In genomic region chr2:171879865-171880264, GRCh38 we compare ENCODE assay signal across 20 cellular contexts. TPM values are rescaled to one million over a fixed set of nuclear protein-coding genes. Genes with fewer than 3 reads are reported as not detected.
DNase-seq lines count a peak whose midpoint lies in the region; ATAC-seq, FAIRE-seq and TF ChIP-seq lines count a peak whose summit lies in the region.
"Had no signal": no experiment of that assay in that cellular context is flagged by ENCODE, and none has a peak within 500 bp of the region (broad histone marks: within the 10 kb centered on the region; RNA-seq: fewer than 3 reads in every experiment).

No MANE protein-coding gene starts in this region.

- TF ChIP-seq POLR2A in heart left ventricle (IDR thresholded peaks at IDR 0.05) (no peak), K562 (conservative IDR thresholded peaks at IDR 0.05) (no peak)

- ATAC-seq in heart left ventricle (peak in 1 of 4 donors; percentile 45), Right ventricle myocardium inferior (no peak), K562 (no peak), GM21381 (IDR thresholded peaks at IDR 0.05; ENCODE audit: unreplicated experiment) (no peak)

- no peak for TF ChIP-seq RAD21 in K562 (CRISPR knock-in tag; conservative IDR thresholded peaks at IDR 0.05 in 1 of 2, IDR thresholded peaks at IDR 0.05 in 1 of 2)

- H3K9me3 ChIP-seq in heart left ventricle (no peaks in the 10 kb centered on the region), K562 (replicated peaks; ENCODE audit: control insufficient read depth, insufficient read depth, low read depth, low read length) (no peaks in the 10 kb centered on the region), tibial artery (no peaks in the 10 kb centered on the region)
- H3K9me3 ChIP-seq: Caco-2 had no signal

- H4K20me1 ChIP-seq in K562 (replicated peaks; ENCODE audit: control insufficient read depth, insufficient read depth, low read length) = no peaks in the 10 kb centered on the region

- BruUV-seq in K562 (replicated peaks; lab: Mats Ljungman, UMichigan) = no TSS peak

- no peak for DNase-seq in heart left ventricle
- no peak for DNase-seq in Right ventricle myocardium inferior (ENCODE audit: missing footprints)
- DNase-seq in K562 (ENCODE audit: extremely low read depth in 1 of 4, low spot score in 3 of 4) = no peak
- no peak for DNase-seq in tibial artery
- no peak for DNase-seq in hepatic stellate cell (ENCODE audit: low spot score)
- DNase-seq in activated naive CD4-positive, alpha-beta T cell (lab: John Stamatoyannopoulos, UW) = no peak
- DNase-seq: Caco-2; CD4-positive, alpha-beta T cell; H7; NCI-H1417; NCI-H187; NCI-H2107; NCI-H510A; NCI-H748 treated with DMSO at 0.1 percent for 48 hours; NK-92 treated with Interleukin-12 subunit alpha and Interleukin-12 subunit beta, amount 100 ng/mL, for 24 hours; SHP77 treated with DMSO at 0.1 percent for 48 hours had no signal

- TF ChIP-seq EP300 in K562 (IDR thresholded peaks at IDR 0.05; ENCODE audit: low read length) = no peak

- H3K27ac ChIP-seq in heart left ventricle = peak overlapping the region; percentile 42 to 85 (median 76)
- no peak overlapping the region; the same call in 2 of the 3 replicates for H3K27ac ChIP-seq in K562 (ENCODE audit: extremely low read depth, low read depth, low read length)
- peak overlapping the region; percentile 59 to 76 for H3K27ac ChIP-seq in tibial artery
- H3K27ac ChIP-seq: KMS-11 had no signal

- H3K27me3 ChIP-seq in heart left ventricle = no peaks in the 10 kb centered on the region
- no peaks in the 10 kb centered on the region for H3K27me3 ChIP-seq in K562 (ENCODE audit: control insufficient read depth in 2 of 2, insufficient read depth in 2 of 2, low read length in 2 of 2)
- H3K27me3 ChIP-seq in tibial artery = no peaks in the 10 kb centered on the region

- no peak overlapping the region for H2AFZ ChIP-seq in K562 (ENCODE audit: low read depth, low read length)

- in situ Hi-C loops in K562 (cut with MboI) = no loop called here

- POLR2A ChIA-PET in K562 (lab: Yijun Ruan, JAX) = interaction anchor here (0.6 to 8.4 kb wide), 4 partner anchors 11 to 43 kb away, joined by 3 to 78 read pairs (median 4); partner anchors contain the start of genes HAT1 and SLC25A12

- H3K36me3 ChIP-seq in heart left ventricle = peaks cover 0 to 8% (median 0%) of the 10 kb centered on the region in 9 donors
- peaks cover 5% of the 10 kb centered on the region; the same call in 2 of the 3 replicates for H3K36me3 ChIP-seq in K562 (ENCODE audit: control insufficient read depth, insufficient read depth, low read length)
- H3K36me3 ChIP-seq in tibial artery = peaks cover 0 to 2% (median 0%) of the 10 kb centered on the region in 3 donors

- intact Hi-C loops in heart left ventricle (cut with DNase I) = no loop called here
- intact Hi-C loops in Right ventricle myocardium inferior (cut with DNase I) = no loop called here
- intact Hi-C loops in K562 (cut with micrococcal nuclease) = loop anchor here (5.0 kb wide), 1 partner anchor 42 kb away; the partner anchor contains the start of gene HAT1
- intact Hi-C loops in tibial artery (cut with DNase I; ENCODE audit: low total_unique reads) = loop anchor here (5.0 kb wide), 1 partner anchor 42 kb away; the partner anchor contains the start of gene HAT1

- TF ChIP-seq CTCF in heart left ventricle (IDR thresholded peaks at IDR 0.05) (no peak), K562 (IDR thresholded peaks at IDR 0.05 in 2 of 3, conservative IDR thresholded peaks at IDR 0.05 in 1 of 3; ENCODE audit: insufficient read depth in 2 of 3, low read depth in 1 of 3, low read length in 3 of 3) (no peak), tibial artery (IDR thresholded peaks at IDR 0.05) (no peak)

- 29 to 46% (median 39%) methylated on average over 1 of the region's 1 CpG for WGBS in heart left ventricle, 4 donors
- 52% methylated on average over 1 of the region's 1 CpG for WGBS in K562 (ENCODE audit: insufficient coverage, low coverage, missing lambda C conversion rate)

- H3K4me3 ChIP-seq in heart left ventricle (no peak overlapping the region), K562 (no peak overlapping the region), tibial artery (no peak overlapping the region)

- peaks cover 0 to 60% (median 18%) of the 10 kb centered on the region in 12 donors for H3K4me1 ChIP-seq in heart left ventricle
- H3K4me1 ChIP-seq in K562 (replicated peaks in 1 of 2; ENCODE audit: control insufficient read depth in 2 of 2, insufficient read depth in 2 of 2, low read length in 2 of 2) = peaks cover 0 to 15% of the 10 kb centered on the region in 2 experiments; a peak in 3 of 5 replicates
- peaks cover 0 to 67% (median 24%) of the 10 kb centered on the region in 4 donors for H3K4me1 ChIP-seq in tibial artery
- H3K4me1 ChIP-seq: Caco-2 had no signal

- H3K9me1 ChIP-seq in K562 (ENCODE audit: control insufficient read depth, insufficient read depth, low read length) = no peaks in the 10 kb centered on the region

- no peak for FAIRE-seq in K562 (lab: Jason Lieb, UNC)
- peak; percentile 66 for FAIRE-seq in islet of Langerhans (lab: Jason Lieb, UNC)
- FAIRE-seq: RCC 7860 had no signal

- CTCF ChIA-PET in K562 (lab: Yijun Ruan, JAX; ENCODE audit: low intra/inter-chr PET ratio) = no interaction called here

- H3K4me2 ChIP-seq in K562 (ENCODE audit: insufficient read depth, low read length) = no peak overlapping the region
- H3K4me2 ChIP-seq: KMS-11 had no signal

- peaks cover 10% of the 10 kb centered on the region for H3K79me2 ChIP-seq in K562 (ENCODE audit: control insufficient read depth, insufficient read depth, low read length)

- H3K9ac ChIP-seq in K562 (ENCODE audit: insufficient read depth in 1 of 2, low read depth in 2 of 2, low read length in 2 of 2) = no peak overlapping the region
- H3K9ac ChIP-seq: KMS-11 had no signal

TF ChIP-seq in K562, 482 proteins besides CTCF, POLR2A, EP300 and RAD21 (continues in another document):
- TF ChIP-seq BRCA1 (IDR thresholded peaks at IDR 0.05) = no peak
- TF ChIP-seq BRCA1 (CRISPR knock-in tag; IDR thresholded peaks at IDR 0.05) = no peak
- TF ChIP-seq GABPB2 (CRISPR knock-in tag; conservative IDR thresholded peaks at IDR 0.05) = no peak
- no peak for TF ChIP-seq TBP (optimal IDR thresholded peaks at IDR 0.05; ENCODE audit: low read depth, low read length)

RNA-seq across cellular contexts. Expression of gene SLC25A12, which starts 14.2 kb away (rescaled TPM):
- total RNA-seq in heart left ventricle = 100 to 1,000 TPM in 7 of 9 donors, 10 to 100 TPM in 2; 74.8 to 128 (median 120) TPM
- polyA plus RNA-seq in heart left ventricle = 10 to 100 TPM; 45.8 to 65.7 TPM
- total RNA-seq in Right ventricle myocardium inferior = 106 TPM
- 36.2 and 70.5 TPM in 2 replicates for total RNA-seq in K562 (2011; cell fraction: chromatin; rRNA removed; ENCODE audit: low replicate concordance)
- total RNA-seq in K562 (2011; cell fraction: nucleolus; rRNA removed) = 12.8 and 19.2 TPM in 2 replicates
- 30.2 and 31.1 TPM in 2 replicates for total RNA-seq in K562 (2011; cell fraction: nucleoplasm; rRNA removed)
- total RNA-seq in K562 (2014; rRNA removed) = 13.5 and 17.5 TPM in 2 replicates
- 23.8 and 24.6 TPM in 2 replicates for total RNA-seq in K562 (2014; rRNA removed; fragmentation: Illumina TruSeq; extraction: Trizol)
- total RNA-seq in K562 (2015; rRNA removed; fragmentation: Illumina TruSeq; extraction: Trizol) = 22.6 and 22.7 TPM in 2 replicates
- total RNA-seq in K562 (2021) = 20.5 and 21.3 TPM in 2 replicates
- 27.1 and 36.5 TPM in 2 replicates for polyA plus RNA-seq in K562 (2011; rRNA removed)
- polyA plus RNA-seq in K562 (2011; cell fraction: cytosol; rRNA removed) = 14.3 and 17.6 TPM in 2 replicates
- polyA plus RNA-seq in K562 (2011; cell fraction: nucleus; rRNA removed) = 33.7 and 36.3 TPM in 2 replicates
- 14.2 and 15.0 TPM in 2 replicates for polyA plus RNA-seq in K562 (2012)
- 20.3 and 21.7 TPM in 2 replicates for polyA plus RNA-seq in K562 (2014; fragmentation: Illumina TruSeq; extraction: Trizol)
- polyA plus RNA-seq in K562 (2014; fragmentation: Nextera tagmentation; extraction: Ambion mirVana) = 10 to 100 TPM; 18.3 to 31.5 TPM
- polyA plus RNA-seq in K562 (2014; rRNA removed) = 17.6 and 23.2 TPM in 2 replicates
- polyA minus RNA-seq in K562 (2011; rRNA and poly(A)+ RNA removed) = 41.6 and 43.3 TPM in 2 replicates
- polyA minus RNA-seq in K562 (2011; cell fraction: cytosol; rRNA and poly(A)+ RNA removed) = 12.9 and 19.3 TPM in 2 replicates
- 17.6 and 21.2 TPM in 2 replicates for polyA minus RNA-seq in K562 (2011; cell fraction: nucleus; rRNA and poly(A)+ RNA removed)

RNA-seq across cellular contexts. Expression of gene HAT1, which starts 42.4 kb away (rescaled TPM):
- total RNA-seq in heart left ventricle (10 to 100 TPM; 22.2 to 43.1 (median 34.1) TPM), Right ventricle myocardium inferior (34.8 TPM), K562 (2014; rRNA removed) (104 and 125 TPM in 2 replicates), K562 (2014; rRNA removed; fragmentation: Illumina TruSeq; extraction: Trizol) (216 and 262 TPM in 2 replicates), K562 (2015; rRNA removed; fragmentation: Illumina TruSeq; extraction: Trizol) (159 and 171 TPM in 2 replicates), K562 (2021) (148 and 162 TPM in 2 replicates)
- polyA plus RNA-seq in heart left ventricle (10 to 100 TPM in 1 of 2 donors, 1 to 10 TPM in 1; 9.9 to 60.7 TPM), K562 (2011; rRNA removed) (176 and 298 TPM in 2 replicates), K562 (2014; fragmentation: Illumina TruSeq; extraction: Trizol) (243 and 269 TPM in 2 replicates), K562 (2014; fragmentation: Nextera tagmentation; extraction: Ambion mirVana) (100 to 1,000 TPM; 369 to 384 TPM), K562 (2014; rRNA removed) (217 and 244 TPM in 2 replicates)
- total RNA-seq in K562 (2011; cell fraction: chromatin; rRNA removed; ENCODE audit: low replicate concordance) = 45.2 and 99.1 TPM in 2 replicates
- 30.7 and 34.7 TPM in 2 replicates for total RNA-seq in K562 (2011; cell fraction: nucleolus; rRNA removed)
- total RNA-seq in K562 (2011; cell fraction: nucleoplasm; rRNA removed) = 57.9 and 59.7 TPM in 2 replicates
- 44.8 and 95.3 TPM in 2 replicates for polyA plus RNA-seq in K562 (2011; cell fraction: cytosol; rRNA removed)
- 22.2 and 34.5 TPM in 2 replicates for polyA plus RNA-seq in K562 (2011; cell fraction: nucleus; rRNA removed)
- 157 and 173 TPM in 2 replicates for polyA plus RNA-seq in K562 (2012)
- polyA minus RNA-seq in K562 (2011; rRNA and poly(A)+ RNA removed) = 190 and 212 TPM in 2 replicates
- 43.4 and 67.5 TPM in 2 replicates for polyA minus RNA-seq in K562 (2011; cell fraction: cytosol; rRNA and poly(A)+ RNA removed)
- polyA minus RNA-seq in K562 (2011; cell fraction: nucleus; rRNA and poly(A)+ RNA removed) = 25.4 and 46.1 TPM in 2 replicates

Comparison
In these comparisons a context has a peak if more than half of its experiments do, and no peak if none do; other contexts are left out.
1. intact Hi-C loops: an anchor here in K562 (5.0 kb wide) and tibial artery (5.0 kb wide); none called in heart left ventricle and Right ventricle myocardium inferior.